In the genomic region with DNA sequence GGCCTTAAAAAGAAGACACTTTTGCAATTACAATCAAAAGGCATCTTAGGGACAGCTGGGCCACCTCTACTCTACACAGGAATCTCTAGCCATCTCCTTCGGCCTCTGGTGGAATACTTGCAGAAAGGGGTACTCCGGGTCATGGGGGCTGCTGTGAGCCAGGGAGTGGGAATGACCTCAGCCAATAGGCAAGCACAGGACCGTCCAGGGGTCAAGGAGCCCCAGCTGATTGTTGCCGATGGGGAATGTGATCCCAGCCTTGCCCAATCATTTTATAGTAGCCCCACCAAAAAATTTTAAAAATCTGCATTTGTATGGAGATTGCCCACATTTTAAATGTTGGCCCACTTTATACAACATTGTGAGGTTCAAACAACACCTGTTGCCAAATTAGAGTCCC, we compare ENCODE assay signal across 43 cellular contexts. TPM values are rescaled to one million over a fixed set of nuclear protein-coding genes. Genes with fewer than 3 reads are reported as not detected.
"Had no signal": no experiment of that assay in that cellular context is flagged by ENCODE, and none has a peak within 500 bp of the region (broad histone marks: within the 10 kb centered on the region; RNA-seq: fewer than 3 reads in every experiment).

No MANE protein-coding gene starts in this region.

- H3K27ac Mint-ChIP-seq: activated naive CD4-positive, alpha-beta T cell treated with anti-CD3 and anti-CD28 coated beads for 36 hours; activated naive CD4-positive, alpha-beta T cell treated with anti-CD3 and anti-CD28 coated beads, Interleukin-2, amount 10 ng/mL, durations not matched to agents 7 days and 5 days; activated naive CD4-positive, alpha-beta T cell treated with anti-CD3 and anti-CD28 coated beads, Interleukin-2, amount 50 U/mL, for 24 hours; activated naive CD4-positive, alpha-beta T cell treated with anti-CD3 and anti-CD28 coated beads, Interleukin-2, amount 50 U/mL, for 72 hours; activated naive CD8-positive, alpha-beta T cell; activated naive CD8-positive, alpha-beta T cell treated with anti-CD3 and anti-CD28 coated beads for 36 hours; activated naive CD8-positive, alpha-beta T cell treated with anti-CD3 and anti-CD28 coated beads, Interleukin-2, amount 10 ng/mL, durations not matched to agents 7 days and 5 days; activated naive CD8-positive, alpha-beta T cell treated with anti-CD3 and anti-CD28 coated beads, Interleukin-2, amount 50 U/mL, for 24 hours; activated T-cell treated with anti-CD3 and anti-CD28 coated beads, Interleukin-2, amount 50 U/mL, for 24 hours; activated T-cell treated with anti-CD3 and anti-CD28 coated beads, Interleukin-2, amount 50 U/mL, for 72 hours; activated T-helper 1 cell treated with anti-CD3 and anti-CD28 coated beads, Interleukin-12 subunit alpha, Interleukin-12 subunit beta, Interleukin-2, Interleukin-4 antibody, amounts not matched to agents 30 ng/mL and 10 ng/mL and 1 ng/mL, durations not matched to agents 14 hours and 24 hours and 36 hours; activated T-helper 17 cell treated with anti-CD3 and anti-CD28 coated beads, Interleukin-2, amount 50 U/mL, for 72 hours; activated T-helper 2 cell treated with anti-CD3 and anti-CD28 coated beads, Interferon-gamma antibody, Interleukin-2, Interleukin-4, amounts not matched to agents 10 μg/mL and 5 μg/mL and 100 μg/mL, durations not matched to agents 14 hours and 24 hours and 36 hours; brain had no signal

- H3K36me3 Mint-ChIP-seq: activated naive CD4-positive, alpha-beta T cell treated with anti-CD3 and anti-CD28 coated beads, Interleukin-2, amount 10 ng/mL, durations not matched to agents 7 days and 5 days; activated naive CD4-positive, alpha-beta T cell treated with anti-CD3 and anti-CD28 coated beads, Interleukin-2, amount 50 U/mL, for 72 hours; activated naive CD8-positive, alpha-beta T cell; activated naive CD8-positive, alpha-beta T cell treated with anti-CD3 and anti-CD28 coated beads for 36 hours; activated naive CD8-positive, alpha-beta T cell treated with anti-CD3 and anti-CD28 coated beads, Interleukin-2, amount 10 ng/mL, durations not matched to agents 7 days and 5 days; brain had no signal

- H3K36me3 ChIP-seq: adrenal gland, ascending aorta, brain microvascular endothelial cell, breast epithelium, cardiac muscle cell had no signal

- H3K9me3 Mint-ChIP-seq: activated naive CD4-positive, alpha-beta T cell treated with anti-CD3 and anti-CD28 coated beads for 36 hours; activated naive CD4-positive, alpha-beta T cell treated with anti-CD3 and anti-CD28 coated beads, Interleukin-2, amount 10 ng/mL, durations not matched to agents 7 days and 5 days; activated naive CD4-positive, alpha-beta T cell treated with anti-CD3 and anti-CD28 coated beads, Interleukin-2, amount 50 U/mL, for 24 hours; activated naive CD8-positive, alpha-beta T cell treated with anti-CD3 and anti-CD28 coated beads for 36 hours; activated naive CD8-positive, alpha-beta T cell treated with anti-CD3 and anti-CD28 coated beads, Interleukin-2, amount 10 ng/mL, durations not matched to agents 7 days and 5 days; activated T-cell treated with anti-CD3 and anti-CD28 coated beads, Interleukin-2, amount 50 U/mL, for 24 hours; activated T-cell treated with anti-CD3 and anti-CD28 coated beads, Interleukin-2, amount 50 U/mL, for 4 hours; activated T-cell treated with anti-CD3 and anti-CD28 coated beads, Interleukin-2, amount 50 U/mL, for 72 hours; activated T-helper 17 cell treated with anti-CD3 and anti-CD28 coated beads, Interleukin-2, amount 50 U/mL, for 72 hours; activated T-helper 2 cell treated with anti-CD3 and anti-CD28 coated beads, Interferon-gamma antibody, Interleukin-2, Interleukin-4, amounts not matched to agents 10 μg/mL and 5 μg/mL and 100 μg/mL, durations not matched to agents 14 hours and 24 hours and 36 hours; central memory CD8-positive, alpha-beta T cell had no signal

- H3K27me3 ChIP-seq: adrenal gland, ascending aorta, body of pancreas, brain microvascular endothelial cell, breast epithelium, cardiac muscle cell had no signal

- H3K27ac ChIP-seq: adrenal gland, ascending aorta, body of pancreas, brain microvascular endothelial cell, breast epithelium, cardiac muscle cell had no signal

- H3K4me1 ChIP-seq: ascending aorta, body of pancreas, breast epithelium had no signal

- ATAC-seq: activated naive CD4-positive, alpha-beta T cell treated with anti-CD3 and anti-CD28 coated beads, Interleukin-2, amount 50 U/mL, for 72 hours; activated naive CD8-positive, alpha-beta T cell treated with anti-CD3 and anti-CD28 coated beads, Interleukin-2, amount 50 U/mL, for 24 hours; activated T-cell treated with anti-CD3 and anti-CD28 coated beads, Interleukin-2, amount 50 U/mL, for 4 hours; activated T-cell treated with anti-CD3 and anti-CD28 coated beads, Interleukin-2, amount 50 U/mL, for 72 hours; activated T-helper 17 cell treated with anti-CD3 and anti-CD28 coated beads, Interleukin-2, amount 50 U/mL, for 72 hours; body of pancreas had no signal

- DNase-seq: activated effector memory CD4-positive, alpha-beta T cell treated with anti-CD3 and anti-CD28 coated beads, Interleukin-2, amount 50 U/mL, for 16 hours; activated effector memory CD4-positive, alpha-beta T cell treated with Interleukin-2 at 50 U/mL for 16 hours; activated gamma-delta T cell; activated gamma-delta T cell treated with Interleukin-2 at 50 U/mL for 16 hours; activated naive CD4-positive, alpha-beta T cell; activated naive CD4-positive, alpha-beta T cell treated with anti-CD3 and anti-CD28 coated beads for 36 hours; activated naive CD4-positive, alpha-beta T cell treated with anti-CD3 and anti-CD28 coated beads, Interleukin-2, amount 10 ng/mL, durations not matched to agents 7 days and 5 days; activated naive CD4-positive, alpha-beta T cell treated with anti-CD3 and anti-CD28 coated beads, Interleukin-2, amount 50 U/mL, for 16 hours; activated naive CD4-positive, alpha-beta T cell treated with Interleukin-2 at 50 U/mL for 16 hours; activated naive CD8-positive, alpha-beta T cell treated with anti-CD3 and anti-CD28 coated beads for 36 hours; activated naive CD8-positive, alpha-beta T cell treated with anti-CD3 and anti-CD28 coated beads, Interleukin-2, amount 10 ng/mL, durations not matched to agents 7 days and 5 days; activated naive CD8-positive, alpha-beta T cell treated with anti-CD3 and anti-CD28 coated beads, Interleukin-2, amount 50 U/mL, for 24 hours; activated T-cell treated with anti-CD3 and anti-CD28 coated beads for 4 hours; activated T-cell treated with anti-CD3 and anti-CD28 coated beads, Interleukin-2, amount 50 U/mL, for 1 hour; activated T-cell treated with anti-CD3 and anti-CD28 coated beads, Interleukin-2, amount 50 U/mL, for 24 hours; activated T-cell treated with anti-CD3 and anti-CD28 coated beads, Interleukin-2, amount 50 U/mL, for 4 hours; activated T-cell treated with anti-CD3 and anti-CD28 coated beads, Interleukin-2, amount 50 U/mL, for 48 hours; activated T-cell treated with anti-CD3 and anti-CD28 coated beads, Interleukin-2, amount 50 U/mL, for 72 hours; adrenal gland; amniotic stem cell; amygdala; anterior cingulate cortex; aorta; body of pancreas; brain microvascular endothelial cell; caudate nucleus; central memory CD4-positive, alpha-beta T cell; cerebellar nuclear complex had no signal

- H3K27me3 Mint-ChIP-seq: activated naive CD8-positive, alpha-beta T cell treated with anti-CD3 and anti-CD28 coated beads, Interleukin-2, amount 50 U/mL, for 24 hours had no signal

- H3K9me3 ChIP-seq: adrenal gland, ascending aorta, body of pancreas, breast epithelium had no signal

- H3K4me1 Mint-ChIP-seq: activated naive CD4-positive, alpha-beta T cell treated with anti-CD3 and anti-CD28 coated beads, Interleukin-2, amount 10 ng/mL, durations not matched to agents 7 days and 5 days; activated naive CD8-positive, alpha-beta T cell treated with anti-CD3 and anti-CD28 coated beads for 36 hours had no signal

- H3K4me3 Mint-ChIP-seq: activated naive CD4-positive, alpha-beta T cell treated with anti-CD3 and anti-CD28 coated beads for 36 hours; activated naive CD4-positive, alpha-beta T cell treated with anti-CD3 and anti-CD28 coated beads, Interleukin-2, amount 10 ng/mL, durations not matched to agents 7 days and 5 days; activated naive CD4-positive, alpha-beta T cell treated with anti-CD3 and anti-CD28 coated beads, Interleukin-2, amount 50 U/mL, for 24 hours; activated naive CD8-positive, alpha-beta T cell; activated naive CD8-positive, alpha-beta T cell treated with anti-CD3 and anti-CD28 coated beads for 36 hours; activated naive CD8-positive, alpha-beta T cell treated with anti-CD3 and anti-CD28 coated beads, Interleukin-2, amount 10 ng/mL, durations not matched to agents 7 days and 5 days; activated naive CD8-positive, alpha-beta T cell treated with anti-CD3 and anti-CD28 coated beads, Interleukin-2, amount 50 U/mL, for 24 hours; activated T-cell treated with anti-CD3 and anti-CD28 coated beads, Interleukin-2, amount 50 U/mL, for 24 hours; activated T-cell treated with anti-CD3 and anti-CD28 coated beads, Interleukin-2, amount 50 U/mL, for 4 hours; activated T-cell treated with anti-CD3 and anti-CD28 coated beads, Interleukin-2, amount 50 U/mL, for 72 hours; activated T-helper 1 cell treated with anti-CD3 and anti-CD28 coated beads, Interleukin-12 subunit alpha, Interleukin-12 subunit beta, Interleukin-2, Interleukin-4 antibody, amounts not matched to agents 30 ng/mL and 10 ng/mL and 1 ng/mL, durations not matched to agents 14 hours and 24 hours and 36 hours; activated T-helper 17 cell treated with anti-CD3 and anti-CD28 coated beads, Interleukin-2, amount 50 U/mL, for 72 hours; brain; central memory CD8-positive, alpha-beta T cell had no signal

- H3K4me3 ChIP-seq: adrenal gland, ascending aorta, body of pancreas, breast epithelium, cardiac muscle cell had no signal

RNA-seq across cellular contexts. Expression of a gene that starts 16.9 kb away (rescaled TPM):
- total RNA-seq: activated naive CD4-positive, alpha-beta T cell treated with anti-CD3 and anti-CD28 coated beads for 36 hours; activated naive CD4-positive, alpha-beta T cell treated with anti-CD3 and anti-CD28 coated beads, Interleukin-2, amount 50 U/mL, for 72 hours; activated naive CD8-positive, alpha-beta T cell treated with anti-CD3 and anti-CD28 coated beads for 36 hours; activated naive CD8-positive, alpha-beta T cell treated with anti-CD3 and anti-CD28 coated beads, Interleukin-2, amount 10 ng/mL, durations not matched to agents 7 days and 5 days; activated T-cell treated with anti-CD3 and anti-CD28 coated beads, Interleukin-2, amount 50 U/mL, for 4 hours; activated T-helper 1 cell treated with anti-CD3 and anti-CD28 coated beads, Interleukin-12 subunit alpha, Interleukin-12 subunit beta, Interleukin-2, Interleukin-4 antibody, amounts not matched to agents 30 ng/mL and 10 ng/mL and 1 ng/mL, durations not matched to agents 14 hours and 24 hours and 36 hours; activated T-helper 17 cell treated with anti-CD3 and anti-CD28 coated beads, Interleukin-2, amount 50 U/mL, for 72 hours; activated T-helper 2 cell treated with anti-CD3 and anti-CD28 coated beads, Interferon-gamma antibody, Interleukin-2, Interleukin-4, amounts not matched to agents 10 μg/mL and 5 μg/mL and 100 μg/mL, durations not matched to agents 14 hours and 24 hours and 36 hours; adrenal gland; aorta; ascending aorta; astrocyte; body of pancreas; breast epithelium; bronchial epithelial cell; cardiac muscle cell; cardiac septum; cerebellum had no signal

RNA-seq across cellular contexts. Expression of a gene that starts 26.9 kb away (rescaled TPM):
- total RNA-seq: activated naive CD4-positive, alpha-beta T cell treated with anti-CD3 and anti-CD28 coated beads for 36 hours; activated naive CD4-positive, alpha-beta T cell treated with anti-CD3 and anti-CD28 coated beads, Interleukin-2, amount 50 U/mL, for 72 hours; activated naive CD8-positive, alpha-beta T cell treated with anti-CD3 and anti-CD28 coated beads for 36 hours; activated naive CD8-positive, alpha-beta T cell treated with anti-CD3 and anti-CD28 coated beads, Interleukin-2, amount 10 ng/mL, durations not matched to agents 7 days and 5 days; activated T-cell treated with anti-CD3 and anti-CD28 coated beads, Interleukin-2, amount 50 U/mL, for 4 hours; activated T-cell treated with anti-CD3 and anti-CD28 coated beads, Interleukin-2, amount 50 U/mL, for 72 hours; activated T-helper 1 cell treated with anti-CD3 and anti-CD28 coated beads, Interleukin-12 subunit alpha, Interleukin-12 subunit beta, Interleukin-2, Interleukin-4 antibody, amounts not matched to agents 30 ng/mL and 10 ng/mL and 1 ng/mL, durations not matched to agents 14 hours and 24 hours and 36 hours; activated T-helper 17 cell treated with anti-CD3 and anti-CD28 coated beads, Interleukin-2, amount 50 U/mL, for 72 hours; activated T-helper 2 cell treated with anti-CD3 and anti-CD28 coated beads, Interferon-gamma antibody, Interleukin-2, Interleukin-4, amounts not matched to agents 10 μg/mL and 5 μg/mL and 100 μg/mL, durations not matched to agents 14 hours and 24 hours and 36 hours; adrenal gland; aorta; astrocyte; body of pancreas; bronchial epithelial cell; cardiac muscle cell; cardiac septum; cerebellum had no signal
